9 cellular contexts compared by ENCODE assay signal in the genomic region with DNA sequence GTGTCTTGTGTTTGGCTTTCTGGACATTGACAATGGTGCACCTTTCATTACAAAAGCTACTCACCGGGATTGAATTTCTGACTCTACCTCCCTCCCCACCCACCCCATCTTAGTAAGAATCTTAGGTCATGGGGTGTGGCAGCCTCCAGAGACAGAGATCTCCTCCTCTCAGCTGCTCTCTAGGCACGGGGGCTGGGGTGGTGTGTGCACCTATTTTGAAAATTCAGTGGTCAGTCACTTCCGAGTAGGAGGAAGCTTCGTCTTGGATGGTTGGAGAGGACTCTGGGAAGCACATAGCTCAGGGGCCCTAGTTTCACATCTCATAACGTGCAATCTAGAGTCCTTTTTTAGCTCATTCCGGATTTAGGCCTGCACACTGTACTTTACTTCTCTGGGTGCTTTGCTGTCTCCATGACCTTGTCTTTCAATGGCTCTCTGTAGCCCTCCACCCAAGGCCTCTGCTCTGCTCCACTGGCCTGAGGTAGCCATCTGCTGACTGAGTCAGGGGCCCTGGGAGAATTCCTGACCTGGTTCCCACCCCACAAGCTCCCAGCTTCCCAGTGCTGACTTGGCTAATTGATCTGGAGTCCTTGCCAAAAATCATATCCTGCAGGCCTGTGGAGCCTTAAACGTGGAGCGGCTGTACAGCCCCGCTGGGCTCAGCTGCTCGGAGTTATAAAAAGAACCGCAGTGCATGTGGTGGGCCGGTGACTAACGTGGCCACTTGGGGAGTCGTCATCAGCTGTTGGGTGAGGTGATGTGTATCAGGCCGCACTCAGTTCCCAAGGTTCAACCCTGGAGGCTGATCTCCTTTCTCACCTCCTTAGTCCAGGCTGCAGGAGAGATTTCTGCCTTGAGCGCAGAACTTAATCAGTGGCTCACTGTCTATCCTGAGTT. TPM values are rescaled to one million over a fixed set of nuclear protein-coding genes. Genes with fewer than 3 reads are reported as not detected.
DNase-seq lines count a peak whose midpoint lies in the region; ATAC-seq and TF ChIP-seq lines count a peak whose summit lies in the region.
"Had no signal": no experiment of that assay in that cellular context is flagged by ENCODE, and none has a peak within 500 bp of the region (broad histone marks: within the 10 kb centered on the region; RNA-seq: fewer than 3 reads in every experiment).

No MANE protein-coding gene starts in this region.

- peaks cover 4% of the 10 kb centered on the region; the same call in 1 of the 2 replicates for H3K9me3 ChIP-seq in SJCRH30 (replicated peaks)

- H3K36me3 Mint-ChIP-seq in osteocyte (ENCODE audit: unreplicated experiment), result no peaks in the 10 kb centered on the region

- H3K4me1 ChIP-seq in SJCRH30, result peaks cover 31% of the 10 kb centered on the region

- peak overlapping the region; percentile 43 for H3K4me3 Mint-ChIP-seq in osteocyte (ENCODE audit: unreplicated experiment)
- H3K4me3 Mint-ChIP-seq: neural crest cell had no signal

- no peaks in the 10 kb centered on the region for H3K9me3 Mint-ChIP-seq in osteocyte (ENCODE audit: unreplicated experiment)

- H3K27ac ChIP-seq in SJCRH30, result peak overlapping the region; percentile 78

- H3K36me3 ChIP-seq in SJCRH30, result no peaks in the 10 kb centered on the region

- TF ChIP-seq CTCF in foreskin fibroblast (IDR thresholded peaks at IDR 0.05; ENCODE audit: low read depth, low read length) (peak; percentile 2), osteocyte (IDR thresholded peaks at IDR 0.05) (no peak), GM20000 (IDR thresholded peaks at IDR 0.05; ENCODE audit: extremely low read depth, missing control alignments) (no peak)

- H3K27ac Mint-ChIP-seq in osteocyte (ENCODE audit: unreplicated experiment), result peak overlapping the region; percentile 95

- peaks cover 37% of the 10 kb centered on the region for H3K4me1 Mint-ChIP-seq in osteocyte (ENCODE audit: unreplicated experiment)
- H3K4me1 Mint-ChIP-seq: neural crest cell had no signal

- DNase-seq in GM03348 (ENCODE audit: low spot score), result peak; percentile 84
- peak; percentile 94 to 96 for DNase-seq in SJCRH30
- DNase-seq in foreskin fibroblast, result peak; percentile 98 to 99
- peak; percentile 93 for DNase-seq in osteocyte (ENCODE audit: extremely low spot score, unreplicated experiment)
- DNase-seq in GM20000 (ENCODE audit: low spot score), result no peak
- no peak for DNase-seq in NCI-H526 (lab: John Stamatoyannopoulos, UW)

- H3K4me3 ChIP-seq in SJCRH30, result no peak overlapping the region
- no peak overlapping the region for H3K4me3 ChIP-seq in foreskin fibroblast (ENCODE audit: low read depth in 1 of 2, low read length in 2 of 2)

- H3K27me3 Mint-ChIP-seq in osteocyte (ENCODE audit: unreplicated experiment), result no peaks in the 10 kb centered on the region

- ATAC-seq in GM19351 (IDR thresholded peaks at IDR 0.05; ENCODE audit: unreplicated experiment), result no peak
- no peak for ATAC-seq in HG03175 (IDR thresholded peaks at IDR 0.05; ENCODE audit: unreplicated experiment)

- no peaks in the 10 kb centered on the region for H3K27me3 ChIP-seq in SJCRH30

RNA-seq across cellular contexts. Expression of a gene that starts 19.3 kb away (rescaled TPM):
- 6.4 and 7.6 TPM in 2 replicates for total RNA-seq in SJCRH30 (2014; rRNA removed; shearing (Covaris generic))
- 3.8 and 4.1 TPM in 2 replicates for total RNA-seq in osteocyte

RNA-seq across cellular contexts. Expression of a gene that starts 50.5 kb away (rescaled TPM):
- not detected in 2 replicates for total RNA-seq in SJCRH30 (2014; rRNA removed; shearing (Covaris generic))
- not detected in 2 replicates for total RNA-seq in osteocyte
- total RNA-seq: neural crest cell had no signal

Comparison
In these comparisons a context has a peak if more than half of its experiments do, and no peak if none do; other contexts are left out.
1. DNase-seq: peak in GM03348 (single experiment), SJCRH30 (2 of 2), foreskin fibroblast (2 of 2) and osteocyte (single experiment); none in GM20000 (single experiment) and NCI-H526 (0 of 2).